1 cellular context compared by ENCODE assay signal in the genomic region with DNA sequence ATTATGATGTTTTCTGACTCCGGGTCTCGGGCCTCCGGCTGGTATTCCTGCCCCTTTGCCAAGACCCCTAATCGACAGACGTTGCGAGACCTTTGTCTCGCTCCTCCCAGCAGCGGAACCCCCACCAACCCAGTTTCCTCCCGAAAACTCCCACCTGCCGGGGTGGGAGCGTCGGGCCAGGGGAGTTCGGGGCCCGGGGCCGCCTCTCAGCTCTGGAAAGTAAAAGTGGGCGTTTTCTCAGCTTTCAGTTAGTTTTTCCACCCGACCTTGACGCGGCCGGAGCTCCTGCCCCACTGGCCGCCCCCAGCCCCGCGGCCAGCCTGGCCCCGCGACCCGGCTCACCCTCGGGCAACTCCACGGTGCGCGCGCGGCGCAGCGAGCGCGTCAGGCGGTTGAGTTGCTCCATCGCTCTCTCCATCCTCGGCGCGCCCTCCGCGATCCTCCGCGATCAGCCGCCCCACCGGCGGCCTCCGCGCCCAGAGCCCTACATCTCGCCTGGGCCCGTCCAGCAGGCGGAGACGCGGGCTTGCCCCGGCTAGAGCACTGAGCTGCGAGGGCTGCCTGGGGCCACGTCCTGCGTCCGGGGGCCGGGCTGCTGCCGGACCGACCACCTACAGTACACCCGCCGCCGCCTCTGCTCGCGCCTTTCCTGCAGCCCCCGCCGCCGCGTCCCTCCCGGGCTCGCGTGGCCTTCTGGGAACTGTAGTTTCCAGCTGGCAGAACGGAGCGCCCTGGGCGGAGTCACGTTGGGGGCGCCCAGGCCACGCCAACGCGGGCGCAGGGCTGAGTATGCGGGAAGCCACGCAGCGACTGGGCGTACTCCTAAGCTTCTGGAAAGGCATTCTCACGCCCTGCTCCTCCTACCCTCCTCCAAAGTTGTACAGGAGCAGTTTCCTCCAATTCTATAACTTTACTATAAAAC.
TF ChIP-seq lines count a peak whose summit lies in the region.

A gene with protein sequence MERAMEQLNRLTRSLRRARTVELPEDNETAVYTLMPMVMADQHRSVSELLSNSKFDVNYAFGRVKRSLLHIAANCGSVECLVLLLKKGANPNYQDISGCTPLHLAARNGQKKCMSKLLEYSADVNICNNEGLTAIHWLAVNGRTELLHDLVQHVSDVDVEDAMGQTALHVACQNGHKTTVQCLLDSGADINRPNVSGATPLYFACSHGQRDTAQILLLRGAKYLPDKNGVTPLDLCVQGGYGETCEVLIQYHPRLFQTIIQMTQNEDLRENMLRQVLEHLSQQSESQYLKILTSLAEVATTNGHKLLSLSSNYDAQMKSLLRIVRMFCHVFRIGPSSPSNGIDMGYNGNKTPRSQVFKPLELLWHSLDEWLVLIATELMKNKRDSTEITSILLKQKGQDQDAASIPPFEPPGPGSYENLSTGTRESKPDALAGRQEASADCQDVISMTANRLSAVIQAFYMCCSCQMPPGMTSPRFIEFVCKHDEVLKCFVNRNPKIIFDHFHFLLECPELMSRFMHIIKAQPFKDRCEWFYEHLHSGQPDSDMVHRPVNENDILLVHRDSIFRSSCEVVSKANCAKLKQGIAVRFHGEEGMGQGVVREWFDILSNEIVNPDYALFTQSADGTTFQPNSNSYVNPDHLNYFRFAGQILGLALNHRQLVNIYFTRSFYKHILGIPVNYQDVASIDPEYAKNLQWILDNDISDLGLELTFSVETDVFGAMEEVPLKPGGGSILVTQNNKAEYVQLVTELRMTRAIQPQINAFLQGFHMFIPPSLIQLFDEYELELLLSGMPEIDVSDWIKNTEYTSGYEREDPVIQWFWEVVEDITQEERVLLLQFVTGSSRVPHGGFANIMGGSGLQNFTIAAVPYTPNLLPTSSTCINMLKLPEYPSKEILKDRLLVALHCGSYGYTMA (minus strand): TSS at position 695 of the 922 bp plus-strand sequence. CDS start 277 bp downstream, at position 418.

TF ChIP-seq in HEK293, 187 proteins besides CTCF, POLR2A, EP300 and RAD21 (continued from another document and continues in another):
- TF ChIP-seq ZNF747 (tag by site-specific recombination; IDR thresholded peaks at IDR 0.05): no peak
- peak; percentile 100 for TF ChIP-seq ZBTB17 (tag by site-specific recombination; IDR thresholded peaks at IDR 0.05)
- no peak for TF ChIP-seq BCL11B (tag by site-specific recombination; IDR thresholded peaks at IDR 0.05; ENCODE audit: low read depth)
- TF ChIP-seq, protein P1, sequence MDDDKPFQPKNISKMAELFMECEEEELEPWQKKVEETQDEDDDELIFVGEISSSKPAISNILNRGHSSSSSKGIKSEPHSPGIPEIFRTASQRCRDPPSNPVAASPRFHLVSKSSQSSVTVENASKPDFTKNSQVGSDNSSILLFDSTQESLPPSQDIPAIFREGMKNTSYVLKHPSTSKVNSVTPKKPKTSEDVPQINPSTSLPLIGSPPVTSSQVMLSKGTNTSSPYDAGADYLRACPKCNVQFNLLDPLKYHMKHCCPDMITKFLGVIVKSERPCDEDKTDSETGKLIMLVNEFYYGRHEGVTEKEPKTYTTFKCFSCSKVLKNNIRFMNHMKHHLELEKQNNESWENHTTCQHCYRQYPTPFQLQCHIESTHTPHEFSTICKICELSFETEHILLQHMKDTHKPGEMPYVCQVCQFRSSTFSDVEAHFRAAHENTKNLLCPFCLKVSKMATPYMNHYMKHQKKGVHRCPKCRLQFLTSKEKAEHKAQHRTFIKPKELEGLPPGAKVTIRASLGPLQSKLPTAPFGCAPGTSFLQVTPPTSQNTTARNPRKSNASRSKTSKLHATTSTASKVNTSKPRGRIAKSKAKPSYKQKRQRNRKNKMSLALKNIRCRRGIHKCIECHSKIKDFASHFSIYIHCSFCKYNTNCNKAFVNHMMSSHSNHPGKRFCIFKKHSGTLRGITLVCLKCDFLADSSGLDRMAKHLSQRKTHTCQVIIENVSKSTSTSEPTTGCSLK (tag by site-specific recombination; IDR thresholded peaks at IDR 0.05): no peak
- no peak for TF ChIP-seq ZNF830 (tag by site-specific recombination; IDR thresholded peaks at IDR 0.05; ENCODE audit: low read depth)
- TF ChIP-seq ZNF292 (tag by site-specific recombination; IDR thresholded peaks at IDR 0.05; ENCODE audit: borderline replicate concordance, low read depth): no peak
- no peak for TF ChIP-seq ZNF623 (tag by site-specific recombination; IDR thresholded peaks at IDR 0.05)
- no peak for TF ChIP-seq ZNF302 (tag by site-specific recombination; IDR thresholded peaks at IDR 0.05; ENCODE audit: low read depth)
- TF ChIP-seq ZSCAN23 (tag by site-specific recombination; IDR thresholded peaks at IDR 0.05): no peak
- TF ChIP-seq KLF10 (tag by site-specific recombination; IDR thresholded peaks at IDR 0.05): peak; percentile 35
- TF ChIP-seq, protein P2, sequence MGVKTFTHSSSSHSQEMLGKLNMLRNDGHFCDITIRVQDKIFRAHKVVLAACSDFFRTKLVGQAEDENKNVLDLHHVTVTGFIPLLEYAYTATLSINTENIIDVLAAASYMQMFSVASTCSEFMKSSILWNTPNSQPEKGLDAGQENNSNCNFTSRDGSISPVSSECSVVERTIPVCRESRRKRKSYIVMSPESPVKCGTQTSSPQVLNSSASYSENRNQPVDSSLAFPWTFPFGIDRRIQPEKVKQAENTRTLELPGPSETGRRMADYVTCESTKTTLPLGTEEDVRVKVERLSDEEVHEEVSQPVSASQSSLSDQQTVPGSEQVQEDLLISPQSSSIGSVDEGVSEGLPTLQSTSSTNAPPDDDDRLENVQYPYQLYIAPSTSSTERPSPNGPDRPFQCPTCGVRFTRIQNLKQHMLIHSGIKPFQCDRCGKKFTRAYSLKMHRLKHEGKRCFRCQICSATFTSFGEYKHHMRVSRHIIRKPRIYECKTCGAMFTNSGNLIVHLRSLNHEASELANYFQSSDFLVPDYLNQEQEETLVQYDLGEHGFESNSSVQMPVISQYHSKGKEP (tag by site-specific recombination; IDR thresholded peaks at IDR 0.05): 0 out of 2 replicates have a peak, but pooled peaks have one; percentile 12
- no peak for TF ChIP-seq IKZF3 (tag by site-specific recombination; IDR thresholded peaks at IDR 0.05)
- TF ChIP-seq ZBTB7A (tag by site-specific recombination; IDR thresholded peaks at IDR 0.05; ENCODE audit: low read depth): peak; percentile 85; the same call in 1 of the 2 replicates
- TF ChIP-seq, protein P3, sequence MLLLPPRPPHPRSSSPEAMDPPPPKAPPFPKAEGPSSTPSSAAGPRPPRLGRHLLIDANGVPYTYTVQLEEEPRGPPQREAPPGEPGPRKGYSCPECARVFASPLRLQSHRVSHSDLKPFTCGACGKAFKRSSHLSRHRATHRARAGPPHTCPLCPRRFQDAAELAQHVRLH (tag by site-specific recombination; IDR thresholded peaks at IDR 0.05): 0 out of 2 replicates have a peak, but pooled peaks have one; percentile 37
- peak; percentile 70 for TF ChIP-seq ZNF366 (tag by site-specific recombination; conservative IDR thresholded peaks at IDR 0.05)
- no peak for TF ChIP-seq ZNF223 (tag by site-specific recombination; IDR thresholded peaks at IDR 0.05)
- TF ChIP-seq ZNF311 (tag by site-specific recombination; IDR thresholded peaks at IDR 0.05; ENCODE audit: borderline replicate concordance): no peak
- TF ChIP-seq, protein P4, sequence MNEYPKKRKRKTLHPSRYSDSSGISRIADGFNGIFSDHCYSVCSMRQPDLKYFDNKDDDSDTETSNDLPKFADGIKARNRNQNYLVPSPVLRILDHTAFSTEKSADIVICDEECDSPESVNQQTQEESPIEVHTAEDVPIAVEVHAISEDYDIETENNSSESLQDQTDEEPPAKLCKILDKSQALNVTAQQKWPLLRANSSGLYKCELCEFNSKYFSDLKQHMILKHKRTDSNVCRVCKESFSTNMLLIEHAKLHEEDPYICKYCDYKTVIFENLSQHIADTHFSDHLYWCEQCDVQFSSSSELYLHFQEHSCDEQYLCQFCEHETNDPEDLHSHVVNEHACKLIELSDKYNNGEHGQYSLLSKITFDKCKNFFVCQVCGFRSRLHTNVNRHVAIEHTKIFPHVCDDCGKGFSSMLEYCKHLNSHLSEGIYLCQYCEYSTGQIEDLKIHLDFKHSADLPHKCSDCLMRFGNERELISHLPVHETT (tag by site-specific recombination; IDR thresholded peaks at IDR 0.05): no peak
- TF ChIP-seq, protein P5, sequence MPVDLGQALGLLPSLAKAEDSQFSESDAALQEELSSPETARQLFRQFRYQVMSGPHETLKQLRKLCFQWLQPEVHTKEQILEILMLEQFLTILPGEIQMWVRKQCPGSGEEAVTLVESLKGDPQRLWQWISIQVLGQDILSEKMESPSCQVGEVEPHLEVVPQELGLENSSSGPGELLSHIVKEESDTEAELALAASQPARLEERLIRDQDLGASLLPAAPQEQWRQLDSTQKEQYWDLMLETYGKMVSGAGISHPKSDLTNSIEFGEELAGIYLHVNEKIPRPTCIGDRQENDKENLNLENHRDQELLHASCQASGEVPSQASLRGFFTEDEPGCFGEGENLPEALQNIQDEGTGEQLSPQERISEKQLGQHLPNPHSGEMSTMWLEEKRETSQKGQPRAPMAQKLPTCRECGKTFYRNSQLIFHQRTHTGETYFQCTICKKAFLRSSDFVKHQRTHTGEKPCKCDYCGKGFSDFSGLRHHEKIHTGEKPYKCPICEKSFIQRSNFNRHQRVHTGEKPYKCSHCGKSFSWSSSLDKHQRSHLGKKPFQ (tag by site-specific recombination; IDR thresholded peaks at IDR 0.05): no peak
- no peak for TF ChIP-seq ZNF701 (tag by site-specific recombination; IDR thresholded peaks at IDR 0.05)
- TF ChIP-seq, protein P6, sequence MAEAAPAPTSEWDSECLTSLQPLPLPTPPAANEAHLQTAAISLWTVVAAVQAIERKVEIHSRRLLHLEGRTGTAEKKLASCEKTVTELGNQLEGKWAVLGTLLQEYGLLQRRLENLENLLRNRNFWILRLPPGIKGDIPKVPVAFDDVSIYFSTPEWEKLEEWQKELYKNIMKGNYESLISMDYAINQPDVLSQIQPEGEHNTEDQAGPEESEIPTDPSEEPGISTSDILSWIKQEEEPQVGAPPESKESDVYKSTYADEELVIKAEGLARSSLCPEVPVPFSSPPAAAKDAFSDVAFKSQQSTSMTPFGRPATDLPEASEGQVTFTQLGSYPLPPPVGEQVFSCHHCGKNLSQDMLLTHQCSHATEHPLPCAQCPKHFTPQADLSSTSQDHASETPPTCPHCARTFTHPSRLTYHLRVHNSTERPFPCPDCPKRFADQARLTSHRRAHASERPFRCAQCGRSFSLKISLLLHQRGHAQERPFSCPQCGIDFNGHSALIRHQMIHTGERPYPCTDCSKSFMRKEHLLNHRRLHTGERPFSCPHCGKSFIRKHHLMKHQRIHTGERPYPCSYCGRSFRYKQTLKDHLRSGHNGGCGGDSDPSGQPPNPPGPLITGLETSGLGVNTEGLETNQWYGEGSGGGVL (tag by site-specific recombination; IDR thresholded peaks at IDR 0.05): peak; percentile 59; the same call in 1 of the 2 replicates
- TF ChIP-seq, protein P7, sequence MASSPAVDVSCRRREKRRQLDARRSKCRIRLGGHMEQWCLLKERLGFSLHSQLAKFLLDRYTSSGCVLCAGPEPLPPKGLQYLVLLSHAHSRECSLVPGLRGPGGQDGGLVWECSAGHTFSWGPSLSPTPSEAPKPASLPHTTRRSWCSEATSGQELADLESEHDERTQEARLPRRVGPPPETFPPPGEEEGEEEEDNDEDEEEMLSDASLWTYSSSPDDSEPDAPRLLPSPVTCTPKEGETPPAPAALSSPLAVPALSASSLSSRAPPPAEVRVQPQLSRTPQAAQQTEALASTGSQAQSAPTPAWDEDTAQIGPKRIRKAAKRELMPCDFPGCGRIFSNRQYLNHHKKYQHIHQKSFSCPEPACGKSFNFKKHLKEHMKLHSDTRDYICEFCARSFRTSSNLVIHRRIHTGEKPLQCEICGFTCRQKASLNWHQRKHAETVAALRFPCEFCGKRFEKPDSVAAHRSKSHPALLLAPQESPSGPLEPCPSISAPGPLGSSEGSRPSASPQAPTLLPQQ (tag by site-specific recombination; IDR thresholded peaks at IDR 0.05): peak; percentile 80
- TF ChIP-seq, protein P8, sequence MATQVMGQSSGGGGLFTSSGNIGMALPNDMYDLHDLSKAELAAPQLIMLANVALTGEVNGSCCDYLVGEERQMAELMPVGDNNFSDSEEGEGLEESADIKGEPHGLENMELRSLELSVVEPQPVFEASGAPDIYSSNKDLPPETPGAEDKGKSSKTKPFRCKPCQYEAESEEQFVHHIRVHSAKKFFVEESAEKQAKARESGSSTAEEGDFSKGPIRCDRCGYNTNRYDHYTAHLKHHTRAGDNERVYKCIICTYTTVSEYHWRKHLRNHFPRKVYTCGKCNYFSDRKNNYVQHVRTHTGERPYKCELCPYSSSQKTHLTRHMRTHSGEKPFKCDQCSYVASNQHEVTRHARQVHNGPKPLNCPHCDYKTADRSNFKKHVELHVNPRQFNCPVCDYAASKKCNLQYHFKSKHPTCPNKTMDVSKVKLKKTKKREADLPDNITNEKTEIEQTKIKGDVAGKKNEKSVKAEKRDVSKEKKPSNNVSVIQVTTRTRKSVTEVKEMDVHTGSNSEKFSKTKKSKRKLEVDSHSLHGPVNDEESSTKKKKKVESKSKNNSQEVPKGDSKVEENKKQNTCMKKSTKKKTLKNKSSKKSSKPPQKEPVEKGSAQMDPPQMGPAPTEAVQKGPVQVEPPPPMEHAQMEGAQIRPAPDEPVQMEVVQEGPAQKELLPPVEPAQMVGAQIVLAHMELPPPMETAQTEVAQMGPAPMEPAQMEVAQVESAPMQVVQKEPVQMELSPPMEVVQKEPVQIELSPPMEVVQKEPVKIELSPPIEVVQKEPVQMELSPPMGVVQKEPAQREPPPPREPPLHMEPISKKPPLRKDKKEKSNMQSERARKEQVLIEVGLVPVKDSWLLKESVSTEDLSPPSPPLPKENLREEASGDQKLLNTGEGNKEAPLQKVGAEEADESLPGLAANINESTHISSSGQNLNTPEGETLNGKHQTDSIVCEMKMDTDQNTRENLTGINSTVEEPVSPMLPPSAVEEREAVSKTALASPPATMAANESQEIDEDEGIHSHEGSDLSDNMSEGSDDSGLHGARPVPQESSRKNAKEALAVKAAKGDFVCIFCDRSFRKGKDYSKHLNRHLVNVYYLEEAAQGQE (tag by site-specific recombination; IDR thresholded peaks at IDR 0.05): no peak; the same call in 1 of the 2 replicates
- TF ChIP-seq GLIS1 (tag by site-specific recombination; IDR thresholded peaks at IDR 0.05): peak; percentile 32; the same call in 1 of the 2 replicates
- no peak for TF ChIP-seq ZNF521 (tag by site-specific recombination; IDR thresholded peaks at IDR 0.05)
- no peak for TF ChIP-seq OVOL3 (tag by site-specific recombination; IDR thresholded peaks at IDR 0.05)
- no peak for TF ChIP-seq ZFP3 (tag by site-specific recombination; IDR thresholded peaks at IDR 0.05; ENCODE audit: low read depth)
- TF ChIP-seq ZNF10 (tag by site-specific recombination; IDR thresholded peaks at IDR 0.05): no peak; the same call in 1 of the 2 replicates
- TF ChIP-seq ZNF791 (tag by site-specific recombination; IDR thresholded peaks at IDR 0.05): no peak
